In the genomic region with DNA sequence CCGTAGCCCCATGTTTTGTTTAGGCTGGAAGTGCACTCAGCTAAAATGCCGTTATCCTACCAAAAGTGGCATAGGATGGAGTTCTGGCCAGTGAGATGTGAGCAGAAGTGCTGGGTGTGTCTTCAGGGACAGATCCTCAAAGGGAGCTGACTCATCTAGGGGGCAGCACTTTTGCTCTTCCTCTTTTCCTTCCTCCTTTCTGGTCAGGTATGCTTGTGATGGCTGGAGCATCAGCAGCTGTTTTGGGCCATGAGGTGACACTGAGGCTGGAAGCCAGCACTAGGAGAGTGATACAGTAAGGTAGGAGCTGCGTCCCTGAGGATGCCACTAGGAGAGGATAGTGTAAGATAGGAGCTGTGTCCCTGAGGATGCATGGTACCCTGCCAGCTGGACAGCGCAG, we compare ENCODE assay signal across 19 cellular contexts. TPM values are rescaled to one million over a fixed set of nuclear protein-coding genes. Genes with fewer than 3 reads are reported as not detected.
DNase-seq lines count a peak whose midpoint lies in the region; ATAC-seq, FAIRE-seq and TF ChIP-seq lines count a peak whose summit lies in the region.
"Had no signal": no experiment of that assay in that cellular context is flagged by ENCODE, and none has a peak within 500 bp of the region (broad histone marks: within the 10 kb centered on the region; RNA-seq: fewer than 3 reads in every experiment).

No MANE protein-coding gene starts in this region.

- no peak overlapping the region for H2BK20ac ChIP-seq in H1 (ENCODE audit: low read length)

- no peak overlapping the region for H3K27ac ChIP-seq in HCT116 (ENCODE audit: low read depth, low read length)
- no peak overlapping the region for H3K27ac ChIP-seq in H1 (ENCODE audit: low read depth, low read length)
- H3K27ac ChIP-seq: GM23248 had no signal

- POLR2A ChIA-PET in HCT116 (lab: Charles Lee) = no interaction called here
- POLR2A ChIA-PET in H1 (lab: Charles Lee; ENCODE audit: partially characterized antibody) = interaction anchor here (1.7 kb wide), 1 partner anchor 14 kb away, joined by 3 read pairs; no protein-coding TSS in a partner anchor

- H2BK5ac ChIP-seq in H1 (ENCODE audit: low read depth, low read length) = no peak overlapping the region

- TF ChIP-seq POLR2A in HCT116 (IDR thresholded peaks at IDR 0.05; ENCODE audit: borderline replicate concordance, extremely low read depth, insufficient read depth, insufficient read length) = no peak
- TF ChIP-seq POLR2A in NB4 (IDR thresholded peaks at IDR 0.05; ENCODE audit: extremely low read depth, insufficient read length) = no peak
- no peak for TF ChIP-seq POLR2A in H1 (IDR thresholded peaks at IDR 0.05; ENCODE audit: control extremely low read depth in 1 of 2, low read depth in 2 of 2, low read length in 2 of 2)

- no peak overlapping the region for H3K9ac ChIP-seq in HCT116 (ENCODE audit: low read length)
- H3K9ac ChIP-seq in H1 (replicated peaks in 1 of 4; ENCODE audit: extremely low read depth in 1 of 4, low read depth in 3 of 4, low read length in 3 of 4) = no peak overlapping the region
- H3K9ac ChIP-seq: GM23248 had no signal

- H3K79me2 ChIP-seq in HCT116 (ENCODE audit: insufficient read depth, low read length) (no peaks in the 10 kb centered on the region), H1 (ENCODE audit: control insufficient read depth in 1 of 2, insufficient read depth in 2 of 2, low read length in 2 of 2) (no peaks in the 10 kb centered on the region)

- peak overlapping the region; percentile 16; the same call in 1 of the 2 replicates for H2AK5ac ChIP-seq in H1 (ENCODE audit: low read depth, low read length)

- H3K56ac ChIP-seq in H1 (replicated peaks; ENCODE audit: insufficient read length, low read depth, low read length) = no peak overlapping the region

- H2BK120ac ChIP-seq in H1 (replicated peaks; ENCODE audit: low read depth, low read length) = no peak overlapping the region

- no peak overlapping the region for H3K4me3 Mint-ChIP-seq in activated naive CD8-positive, alpha-beta T cell treated with anti-CD3 and anti-CD28 coated beads, Interleukin-2, amount 50 U/mL, for 24 hours

- no peaks in the 10 kb centered on the region for H3K36me3 Mint-ChIP-seq in activated naive CD8-positive, alpha-beta T cell treated with anti-CD3 and anti-CD28 coated beads, Interleukin-2, amount 50 U/mL, for 24 hours (ENCODE audit: low read depth)

- H3K79me1 ChIP-seq in H1 (ENCODE audit: low read depth, low read length) = 0 out of 2 replicates have a peak, but pooled peaks cover 2% of the 10 kb centered on the region

- no peak overlapping the region for H2BK12ac ChIP-seq in H1 (ENCODE audit: low read depth, low read length)

- H3K27me3 ChIP-seq in HCT116 (ENCODE audit: insufficient read depth, low read length) (no peaks in the 10 kb centered on the region), H1 (replicated peaks in 1 of 4; ENCODE audit: control insufficient read depth in 3 of 4, extremely low read depth in 1 of 4, insufficient read depth in 3 of 4, low read length in 3 of 4) (peaks cover 0 to 3% (median 0%) of the 10 kb centered on the region in 4 experiments; a peak in 3 of 7 replicates)

- H3K36me3 ChIP-seq in HCT116 (ENCODE audit: control insufficient read depth in 1 of 2, insufficient read depth in 2 of 2, low read length in 2 of 2) = no peaks in the 10 kb centered on the region
- H3K36me3 ChIP-seq in H1 (ENCODE audit: control insufficient read depth in 2 of 4, insufficient read depth in 4 of 4, low read length in 3 of 4) = no peaks in the 10 kb centered on the region

- no peaks in the 10 kb centered on the region for H3K9me3 Mint-ChIP-seq in activated naive CD8-positive, alpha-beta T cell treated with anti-CD3 and anti-CD28 coated beads, Interleukin-2, amount 50 U/mL, for 24 hours

- no peak for TF ChIP-seq RAD21 in HCT116 (IDR thresholded peaks at IDR 0.05; ENCODE audit: low read depth)
- no peak for TF ChIP-seq RAD21 in H1 (IDR thresholded peaks at IDR 0.05 in 1 of 2, conservative IDR thresholded peaks at IDR 0.05 in 1 of 2; ENCODE audit: low read depth in 2 of 2, low read length in 2 of 2)

- no peak overlapping the region for H2AFZ ChIP-seq in HCT116 (ENCODE audit: low read depth, low read length, poor library complexity, severe bottlenecking)
- H2AFZ ChIP-seq in H1 (ENCODE audit: low read length) = no peak overlapping the region
- H2AFZ ChIP-seq: GM23248 had no signal

- RAD21 ChIA-PET in HCT116 (lab: Charles Lee; ENCODE audit: low non-redundant PET in 1 of 2, low total read pairs in 2 of 2, uncharacterized antibody in 2 of 2, unreplicated experiment in 2 of 2) = no interaction called here

- H3K27me3 Mint-ChIP-seq in activated naive CD8-positive, alpha-beta T cell treated with anti-CD3 and anti-CD28 coated beads, Interleukin-2, amount 50 U/mL, for 24 hours = no peaks in the 10 kb centered on the region

- no peak for TF ChIP-seq CTCF in HCT116 (IDR thresholded peaks at IDR 0.05 in 2 of 3, conservative IDR thresholded peaks at IDR 0.05 in 1 of 3; ENCODE audit: borderline replicate concordance in 1 of 3, insufficient read depth in 1 of 3, low read depth in 2 of 3, low read length in 2 of 3)
- no peak for TF ChIP-seq CTCF in NB4 (IDR thresholded peaks at IDR 0.05; ENCODE audit: low read depth, low read length)
- no peak for TF ChIP-seq CTCF in H1 (IDR thresholded peaks at IDR 0.05; ENCODE audit: control extremely low read depth in 1 of 3, insufficient read depth in 1 of 3, low read depth in 1 of 3, low read length in 3 of 3)

- no peak overlapping the region for H3K4me3 ChIP-seq in HCT116 (replicated peaks in 1 of 2; ENCODE audit: low read depth in 1 of 2, low read length in 2 of 2)
- H3K4me3 ChIP-seq in NB4 (ENCODE audit: low read depth, low read length) = no peak overlapping the region
- H3K4me3 ChIP-seq in H1 (ENCODE audit: extremely low read depth in 1 of 4, insufficient read depth in 2 of 4, low read depth in 3 of 4, low read length in 4 of 4) = no peak overlapping the region
- H3K4me3 ChIP-seq: GM23248 had no signal

- H3K9me3 ChIP-seq in HCT116 (ENCODE audit: control insufficient read depth in 1 of 2, insufficient read depth in 1 of 2, low read depth in 1 of 2, low read length in 2 of 2) (no peaks in the 10 kb centered on the region), H1 (ENCODE audit: insufficient read depth in 2 of 2, low read depth in 1 of 2, low read length in 1 of 2) (peaks cover 0 to 5% of the 10 kb centered on the region in 2 experiments; a peak in 1 of 4 replicates)

- H4K8ac ChIP-seq in H1 (ENCODE audit: extremely low read depth, insufficient read depth, low read length) = no peak overlapping the region

- peak overlapping the region; percentile 2 for H3K4me2 ChIP-seq in HCT116 (ENCODE audit: low read length)
- H3K4me2 ChIP-seq in H1 (ENCODE audit: insufficient read depth in 1 of 2, low read depth in 2 of 2, low read length in 2 of 2) = no peak overlapping the region

- CTCF ChIA-PET in HCT116 (lab: Charles Lee) = no interaction called here
- CTCF ChIA-PET in H1 (lab: Charles Lee; ENCODE audit: partially characterized antibody) = interaction anchor here (0.8 to 1.8 kb wide), 5 partner anchors 12 to 77 kb away, joined by 3 to 7 read pairs (median 3); no protein-coding TSS in a partner anchor

- H3K27ac Mint-ChIP-seq in activated naive CD8-positive, alpha-beta T cell treated with anti-CD3 and anti-CD28 coated beads, Interleukin-2, amount 50 U/mL, for 24 hours = no peak overlapping the region

- no peak for FAIRE-seq in H1 (lab: Jason Lieb, UNC)

- BruUV-seq in HCT116 (replicated peaks; lab: Mats Ljungman, UMichigan) = no TSS peak

- H3K23me2 ChIP-seq in H1 (ENCODE audit: low read depth, low read length) = peaks cover 19% of the 10 kb centered on the region

- 92% methylated on average over 4 of the region's 4 CpGs; no CpG with 5 or more reads in 1 of the 2 experiments for WGBS in H1 (ENCODE audit: extremely low coverage in 1 of 2, insufficient coverage in 1 of 2, insufficient read length in 1 of 2, insufficient replicate concordance in 2 of 2, low coverage in 1 of 2, low lambda C conversion rate in 2 of 2, missing lambda C conversion rate in 1 of 2), 2 experiments

- intact Hi-C loops in HCT116 (cut with micrococcal nuclease) = no loop called here

- H4K20me1 ChIP-seq in HCT116 (ENCODE audit: insufficient read depth) = no peaks in the 10 kb centered on the region
- H4K20me1 ChIP-seq in H1 (replicated peaks in 1 of 2; ENCODE audit: control insufficient read depth in 1 of 2, insufficient read depth in 2 of 2, low read length in 2 of 2) = peaks cover 0 to 15% of the 10 kb centered on the region in 2 experiments

- H3K9me2 ChIP-seq in HCT116 (ENCODE audit: insufficient read depth) = no peaks in the 10 kb centered on the region

- TF ChIP-seq EP300 in H1 (IDR thresholded peaks at IDR 0.05; ENCODE audit: borderline replicate concordance in 1 of 2, low read depth in 2 of 2, low read length in 2 of 2) = no peak

- no peak overlapping the region for H4K5ac ChIP-seq in H1 (ENCODE audit: insufficient read length, low read depth, low read length)

- H3K4ac ChIP-seq in H1 (replicated peaks; ENCODE audit: insufficient read length, low read depth, low read length) = no peak overlapping the region

- DNase-seq in SIG-M5 treated with dmso at 0.1 percent for 504 hours (lab: John Stamatoyannopoulos, UW; ENCODE audit: unreplicated experiment) (peak; percentile 41), SIG-M5 (lab: John Stamatoyannopoulos, UW) (no peak), HCT116 (ENCODE audit: low read depth, low spot score) (no peak), NB4 (ENCODE audit: low read depth) (peak; percentile 53), H1 (ENCODE audit: low read depth in 1 of 2, low spot score in 2 of 2) (no peak)
- DNase-seq in activated naive CD8-positive, alpha-beta T cell treated with anti-CD3 and anti-CD28 coated beads, Interleukin-2, amount 50 U/mL, for 24 hours = no peak
- DNase-seq: 8988T; DND-41; GM23248; HCEC 1CT; KG1; NCI-H1694; NCI-H748 treated with DMSO at 0.1 percent for 48 hours; NK-92 treated with Interleukin-12 subunit alpha and Interleukin-12 subunit beta, amount 100 ng/mL, for 24 hours; SHP77 treated with DMSO at 0.1 percent for 48 hours had no signal

- peaks cover 5 to 21% of the 10 kb centered on the region in 2 experiments; a peak in 3 of 4 replicates for H3K4me1 ChIP-seq in HCT116 (ENCODE audit: control insufficient read depth in 1 of 2, insufficient read depth in 2 of 2, low read length in 2 of 2)
- peaks cover 0 to 5% (median 4%) of the 10 kb centered on the region in 4 experiments; a peak in 3 of 7 replicates for H3K4me1 ChIP-seq in H1 (replicated peaks in 1 of 4; ENCODE audit: control insufficient read depth in 3 of 4, insufficient read depth in 4 of 4, low read length in 3 of 4)

- H4K91ac ChIP-seq in H1 (replicated peaks; ENCODE audit: insufficient read length, low read length) = no peak overlapping the region

- peaks cover 6% of the 10 kb centered on the region for H3K4me1 Mint-ChIP-seq in activated naive CD8-positive, alpha-beta T cell treated with anti-CD3 and anti-CD28 coated beads, Interleukin-2, amount 50 U/mL, for 24 hours

- H2BK15ac ChIP-seq in H1 (ENCODE audit: low read length) = no peak overlapping the region

- H3K23ac ChIP-seq in H1 (ENCODE audit: insufficient read length) = no peak overlapping the region

- H3K14ac ChIP-seq in H1 (ENCODE audit: insufficient read length) = no peak overlapping the region

- no peak for ATAC-seq in HCT116
- no peak for ATAC-seq in GM21381 (IDR thresholded peaks at IDR 0.05; ENCODE audit: unreplicated experiment)
- no peak for ATAC-seq in GM21447 (IDR thresholded peaks at IDR 0.05; ENCODE audit: unreplicated experiment)
- no peak for ATAC-seq in activated naive CD8-positive, alpha-beta T cell treated with anti-CD3 and anti-CD28 coated beads, Interleukin-2, amount 50 U/mL, for 24 hours

- H3K18ac ChIP-seq in H1 (ENCODE audit: extremely low read depth, low read length) = no peak overlapping the region

RNA-seq across cellular contexts. Expression of gene OSBPL2, which starts 4.6 kb away (rescaled TPM):
- total RNA-seq in HCT116 (2021; ENCODE audit: unreplicated experiment) = 36.9 TPM
- 17.6 and 18.4 TPM in 2 replicates for polyA plus RNA-seq in HCT116 (2012)
- total RNA-seq in H1 (2021; fragmentation: NEBNext Ultra II Directional; extraction: Animal tissue kit (Norgen Biotek cat#: 25700)) = 42.4 and 42.6 TPM in 2 replicates
- polyA plus RNA-seq in H1 (2011; rRNA removed) = 11.7 and 16.9 TPM in 2 replicates
- 17.9 TPM for polyA plus RNA-seq in H1 (2011; cell fraction: cytosol; rRNA removed)
- 47.6 TPM for polyA plus RNA-seq in H1 (2011; cell fraction: nucleus; rRNA removed)
- polyA plus RNA-seq in H1 (2012, experiment 1 of 2) = 21.7 to 24.9 TPM (median 23.7 TPM) in 4 replicates
- 5.0 TPM for polyA plus RNA-seq in H1 (2012, experiment 2 of 2)
- polyA plus RNA-seq in H1 (2013, experiment 1 of 2) = 17.0 TPM
- 15.9 TPM for polyA plus RNA-seq in H1 (2013, experiment 2 of 2)
- 51.4 and 59.5 TPM in 2 replicates for polyA minus RNA-seq in H1 (2011; rRNA and poly(A)+ RNA removed)
- polyA minus RNA-seq in H1 (2011; cell fraction: cytosol; rRNA and poly(A)+ RNA removed) = 16.6 TPM
- polyA minus RNA-seq in H1 (2011; cell fraction: nucleus; rRNA and poly(A)+ RNA removed) = 25.7 TPM

RNA-seq across cellular contexts. Expression of gene HRH3, which starts 13.6 kb away (rescaled TPM):
- total RNA-seq in HCT116 (2021; ENCODE audit: unreplicated experiment) = not detected
- 0.03 TPM in 1 of 2 replicates, not detected in the other for polyA plus RNA-seq in HCT116 (2012)
- 4.4 and 4.5 TPM in 2 replicates for total RNA-seq in H1 (2021; fragmentation: NEBNext Ultra II Directional; extraction: Animal tissue kit (Norgen Biotek cat#: 25700))
- 2.0 and 3.1 TPM in 2 replicates for polyA plus RNA-seq in H1 (2011; rRNA removed)
- 1.1 TPM for polyA plus RNA-seq in H1 (2011; cell fraction: cytosol; rRNA removed)
- 6.5 TPM for polyA plus RNA-seq in H1 (2011; cell fraction: nucleus; rRNA removed)
- polyA plus RNA-seq in H1 (2012, experiment 1 of 2) = 2.9 to 8.2 TPM (median 6.9 TPM) in 4 replicates
- 5.6 TPM for polyA plus RNA-seq in H1 (2012, experiment 2 of 2)
- 3.7 TPM for polyA plus RNA-seq in H1 (2013, experiment 1 of 2)
- polyA plus RNA-seq in H1 (2013, experiment 2 of 2) = 4.0 TPM
- polyA minus RNA-seq in H1 (2011; rRNA and poly(A)+ RNA removed) = 0.54 and 0.66 TPM in 2 replicates
- polyA minus RNA-seq in H1 (2011; cell fraction: cytosol; rRNA and poly(A)+ RNA removed) = 3.4 TPM
- polyA minus RNA-seq in H1 (2011; cell fraction: nucleus; rRNA and poly(A)+ RNA removed) = 1.6 TPM
- total RNA-seq: G401, GM23248 had no signal
- polyA plus RNA-seq: AG04450, GM23248 had no signal

RNA-seq across cellular contexts. Expression of gene MTG2, which starts 50.9 kb away (rescaled TPM):
- 43.3 TPM for total RNA-seq in HCT116 (2021; ENCODE audit: unreplicated experiment)
- 24.6 and 28.4 TPM in 2 replicates for polyA plus RNA-seq in HCT116 (2012)
- 22.8 and 24.1 TPM in 2 replicates for total RNA-seq in H1 (2021; fragmentation: NEBNext Ultra II Directional; extraction: Animal tissue kit (Norgen Biotek cat#: 25700))
- polyA plus RNA-seq in H1 (2011; rRNA removed) = 14.4 and 24.7 TPM in 2 replicates
- polyA plus RNA-seq in H1 (2011; cell fraction: cytosol; rRNA removed) = 18.4 TPM
- 19.7 TPM for polyA plus RNA-seq in H1 (2011; cell fraction: nucleus; rRNA removed)
- 17.7 to 22.3 TPM (median 18.6 TPM) in 4 replicates for polyA plus RNA-seq in H1 (2012, experiment 1 of 2)
- 18.3 TPM for polyA plus RNA-seq in H1 (2012, experiment 2 of 2)
- polyA plus RNA-seq in H1 (2013, experiment 1 of 2) = 23.6 TPM
- polyA plus RNA-seq in H1 (2013, experiment 2 of 2) = 23.9 TPM
- polyA minus RNA-seq in H1 (2011; rRNA and poly(A)+ RNA removed) = 7.7 and 10.8 TPM in 2 replicates
- 8.8 TPM for polyA minus RNA-seq in H1 (2011; cell fraction: cytosol; rRNA and poly(A)+ RNA removed)
- polyA minus RNA-seq in H1 (2011; cell fraction: nucleus; rRNA and poly(A)+ RNA removed) = 12.1 TPM

Comparison
In these comparisons a context has a peak if more than half of its experiments do, and no peak if none do; other contexts are left out.
1. DNase-seq: peak in SIG-M5 treated with dmso at 0.1 percent for 504 hours (single experiment) and NB4 (single experiment); none in SIG-M5 (single experiment), HCT116 (single experiment), H1 (0 of 2) and activated naive CD8-positive, alpha-beta T cell treated with anti-CD3 and anti-CD28 coated beads, Interleukin-2, amount 50 U/mL, for 24 hours (single experiment).